ENCODE assay signal across 8 cellular contexts in genomic region chr20:45812157-45813005, GRCh38. TPM values are rescaled to one million over a fixed set of nuclear protein-coding genes. Genes with fewer than 3 reads are reported as not detected.
A peak's percentile ranks its signal among the peaks of the same experiment; 100 is the strongest.
DNase-seq lines count a peak whose midpoint lies in the region; ATAC-seq, FAIRE-seq and TF ChIP-seq lines count a peak whose summit lies in the region.

UBE2C (plus strand) TSS chr20:45812644; CDS start chr20:45812696, 52 bp downstream.

- TF ChIP-seq CTCF in WERI-Rb-1 (IDR thresholded peaks at IDR 0.05; ENCODE audit: low read depth, low read length) (no peak), bronchial epithelial cell (IDR thresholded peaks at IDR 0.05; ENCODE audit: insufficient read depth, low read length, severe bottlenecking) (no peak)

- ATAC-seq in GM18870 (IDR thresholded peaks at IDR 0.05; ENCODE audit: unreplicated experiment) (peak; percentile 93), HG03135 (IDR thresholded peaks at IDR 0.05; ENCODE audit: unreplicated experiment) (peak; percentile 95)

- DNase-seq in NCI-H2196 treated with DMSO at 0.1 percent for 48 hours (lab: John Stamatoyannopoulos, UW; ENCODE audit: unreplicated experiment) (peak; percentile 99), WERI-Rb-1 (peak; percentile 98), bronchial epithelial cell (ENCODE audit: low read depth) (peak; percentile 99), iPS-NIHi11 (ENCODE audit: low spot score) (peak; percentile 99), small intestine (peak; percentile 100)

- H3K79me2 ChIP-seq in ACC112 (ENCODE audit: control insufficient read depth, insufficient read depth, low read length, unreplicated experiment), result peaks cover 30% of the 10 kb centered on the region

- no peaks in the 10 kb centered on the region for H3K27me3 ChIP-seq in ACC112 (ENCODE audit: insufficient read depth, low read length)
- H3K27me3 ChIP-seq in WERI-Rb-1 (ENCODE audit: insufficient read depth, low read depth, severe bottlenecking), result no peaks in the 10 kb centered on the region
- no peaks in the 10 kb centered on the region for H3K27me3 ChIP-seq in bronchial epithelial cell (ENCODE audit: control insufficient read depth, insufficient read depth, low read length)
- H3K27me3 ChIP-seq in small intestine (ENCODE audit: control insufficient read depth in 2 of 2, insufficient read depth in 2 of 2, low read length in 2 of 2), result no peaks in the 10 kb centered on the region

- H3K4me3 ChIP-seq in ACC112 (ENCODE audit: low read depth, low read length), result peak within 1 kb of the TSS; percentile 88
- peak within 1 kb of the TSS; percentile 95 for H3K4me3 ChIP-seq in WERI-Rb-1 (ENCODE audit: low read depth, low read length)
- H3K4me3 ChIP-seq in bronchial epithelial cell (ENCODE audit: low read depth, low read length), result peak within 1 kb of the TSS; percentile 56
- H3K4me3 ChIP-seq in small intestine (ENCODE audit: low read depth in 1 of 2, low read length in 2 of 2), result peak within 1 kb of the TSS; percentile 19 to 83

- H3K27ac ChIP-seq in ACC112 (ENCODE audit: low read depth, low read length) (peak within 1 kb of the TSS; percentile 61), WERI-Rb-1 (peak within 1 kb of the TSS; percentile 97), small intestine (ENCODE audit: low read depth in 1 of 2, low read length in 1 of 2) (peak within 1 kb of the TSS in 1 of 2 donors; percentile 18)

- H3K4me1 ChIP-seq in ACC112 (ENCODE audit: control insufficient read depth, insufficient read depth, low read length, unreplicated experiment), result peaks cover 16% of the 10 kb centered on the region
- peaks cover 0 to 3% of the 10 kb centered on the region in 2 donors for H3K4me1 ChIP-seq in small intestine (ENCODE audit: control insufficient read depth in 2 of 2, insufficient read depth in 1 of 2, low read depth in 1 of 2, low read length in 1 of 2)

- peak within 1 kb of the TSS; percentile 67 for H2AFZ ChIP-seq in ACC112 (ENCODE audit: low read length, unreplicated experiment)

- FAIRE-seq in bronchial epithelial cell (lab: Jason Lieb, UNC) (peak; percentile 52), small intestine (lab: Jason Lieb, UNC) (peak; percentile 41)

- 1 to 2% (median 2%) methylated on average over 58 to 65 of the region's 65 CpGs for WGBS in small intestine, 3 donors

- H3K9me3 ChIP-seq in WERI-Rb-1 (ENCODE audit: severe bottlenecking) (no peaks in the 10 kb centered on the region), small intestine (ENCODE audit: control insufficient read depth, low read depth) (no peaks in the 10 kb centered on the region)

- H3K36me3 ChIP-seq in ACC112 (ENCODE audit: insufficient read depth, low read length), result peaks cover 24% of the 10 kb centered on the region
- H3K36me3 ChIP-seq in WERI-Rb-1, result peaks cover 81% of the 10 kb centered on the region
- peaks cover 8% of the 10 kb centered on the region for H3K36me3 ChIP-seq in bronchial epithelial cell (ENCODE audit: control insufficient read depth, insufficient read depth, low read length)
- peaks cover 5 to 7% of the 10 kb centered on the region in 2 donors for H3K36me3 ChIP-seq in small intestine (ENCODE audit: control insufficient read depth in 2 of 2, insufficient read depth in 2 of 2, low read length in 2 of 2)

RNA-seq across cellular contexts. Expression of gene UBE2C, which starts in this region (rescaled TPM):
- total RNA-seq in bronchial epithelial cell, result 0.26 and 1.8 TPM in 2 replicates
- polyA plus RNA-seq in small intestine, result 10 to 100 TPM; 10.8 to 99.6 (median 11.4) TPM
